Comparison of ENCODE assay signal across 11 cellular contexts in genomic region chr13:30153871-30154426, GRCh38.
DNase-seq lines count a peak whose midpoint lies in the region; ATAC-seq and TF ChIP-seq lines count a peak whose summit lies in the region.
"Had no signal": no experiment of that assay in that cellular context is flagged by ENCODE, and none has a peak within 500 bp of the region (broad histone marks: within the 10 kb centered on the region; RNA-seq: fewer than 3 reads in every experiment).

No MANE protein-coding gene starts in this region.

- H3K9ac ChIP-seq in colonic mucosa (ENCODE audit: low read depth in 2 of 2, low read length in 2 of 2), result no peak overlapping the region

- no peaks in the 10 kb centered on the region for H3K9me3 ChIP-seq in colonic mucosa

- peaks cover 5% of the 10 kb centered on the region for H3K36me3 Mint-ChIP-seq in central memory CD8-positive, alpha-beta T cell (ENCODE audit: insufficient read depth)
- no peaks in the 10 kb centered on the region for H3K36me3 Mint-ChIP-seq in naive B cell
- no peaks in the 10 kb centered on the region for H3K36me3 Mint-ChIP-seq in activated CD4-positive, alpha-beta T cell treated with anti-CD3 and anti-CD28 coated beads, Interleukin-2, amount 10 ng/mL, durations not matched to agents 24 days and 14 days (ENCODE audit: low read depth)
- no peaks in the 10 kb centered on the region for H3K36me3 Mint-ChIP-seq in glutamatergic neuron (ENCODE audit: unreplicated experiment)
- H3K36me3 Mint-ChIP-seq: CD4-positive, CD25-positive, alpha-beta regulatory T cell had no signal

- peaks cover 99% of the 10 kb centered on the region for H3K4me1 Mint-ChIP-seq in central memory CD8-positive, alpha-beta T cell
- H3K4me1 Mint-ChIP-seq in naive B cell (peaks cover 4 to 13% (median 4%) of the 10 kb centered on the region in 3 donors), glutamatergic neuron (ENCODE audit: low read depth, unreplicated experiment) (peaks cover 23% of the 10 kb centered on the region)
- H3K4me1 Mint-ChIP-seq in activated CD4-positive, alpha-beta T cell treated with anti-CD3 and anti-CD28 coated beads, Interleukin-2, amount 10 ng/mL, durations not matched to agents 24 days and 14 days, result peaks cover 62% of the 10 kb centered on the region

- no peaks in the 10 kb centered on the region for H3K9me3 Mint-ChIP-seq in central memory CD8-positive, alpha-beta T cell
- H3K9me3 Mint-ChIP-seq in naive B cell (peaks cover 0 to 2% (median 0%) of the 10 kb centered on the region in 7 donors), glutamatergic neuron (ENCODE audit: unreplicated experiment) (peaks cover 5% of the 10 kb centered on the region)
- no peaks in the 10 kb centered on the region for H3K9me3 Mint-ChIP-seq in activated CD4-positive, alpha-beta T cell treated with anti-CD3 and anti-CD28 coated beads, Interleukin-2, amount 10 ng/mL, durations not matched to agents 24 days and 14 days

- no peak overlapping the region for H3K27ac ChIP-seq in colonic mucosa

- intact Hi-C loops in activated CD4-positive, alpha-beta T cell treated with anti-CD3 and anti-CD28 coated beads, Interleukin-2, amount 10 ng/mL, durations not matched to agents 24 days and 14 days (cut with micrococcal nuclease), result no loop called here
- intact Hi-C loops in colonic mucosa (cut with DNase I), result no loop called here

- DNase-seq in AG20443 (ENCODE audit: low spot score) (peak; percentile 46), H7 (peak; percentile 81), naive B cell (no peak), OCI-M1 (lab: John Stamatoyannopoulos, UW) (no peak), glutamatergic neuron (no peak), colonic mucosa (no peak)
- no peak for DNase-seq in central memory CD8-positive, alpha-beta T cell (ENCODE audit: low spot score in 2 of 2)
- no peak for DNase-seq in activated CD4-positive, alpha-beta T cell treated with anti-CD3 and anti-CD28 coated beads, Interleukin-2, amount 10 ng/mL, durations not matched to agents 24 days and 14 days
- DNase-seq: CD4-positive, CD25-positive, alpha-beta regulatory T cell; NCI-H1048; stimulated activated CD4-positive, alpha-beta T cell treated with anti-CD3 and anti-CD28 coated beads, Interleukin-4, amount 100 ng/mL, for 4 hours had no signal

- no peak for ATAC-seq in central memory CD8-positive, alpha-beta T cell (replicated peaks; ENCODE audit: extremely low read depth, poor library complexity, severe bottlenecking)
- peak in 1 of 2 donors; percentile 47 for ATAC-seq in naive B cell (ENCODE audit: low read depth in 2 of 2)

- H3K4me1 ChIP-seq in colonic mucosa, result no peaks in the 10 kb centered on the region

- H3K27ac Mint-ChIP-seq in central memory CD8-positive, alpha-beta T cell (ENCODE audit: low read depth), result peak overlapping the region; percentile 92
- H3K27ac Mint-ChIP-seq in naive B cell (peak overlapping the region in 4 of 6 donors; percentile 40 to 70 (median 56)), glutamatergic neuron (ENCODE audit: unreplicated experiment) (no peak overlapping the region)
- no peak overlapping the region for H3K27ac Mint-ChIP-seq in activated CD4-positive, alpha-beta T cell treated with anti-CD3 and anti-CD28 coated beads, Interleukin-2, amount 10 ng/mL, durations not matched to agents 24 days and 14 days

- peak overlapping the region; percentile 65 for H3K4me3 Mint-ChIP-seq in central memory CD8-positive, alpha-beta T cell
- H3K4me3 Mint-ChIP-seq in naive B cell (peak overlapping the region in 1 of 8 donors; percentile 40), glutamatergic neuron (ENCODE audit: unreplicated experiment) (no peak overlapping the region)
- H3K4me3 Mint-ChIP-seq in activated CD4-positive, alpha-beta T cell treated with anti-CD3 and anti-CD28 coated beads, Interleukin-2, amount 10 ng/mL, durations not matched to agents 24 days and 14 days, result no peak overlapping the region

- H3K36me3 ChIP-seq in H7 (replicated peaks; ENCODE audit: control insufficient read depth, insufficient read depth, low read length), result no peaks in the 10 kb centered on the region
- no peaks in the 10 kb centered on the region for H3K36me3 ChIP-seq in colonic mucosa

- H3K27me3 ChIP-seq in H7 (ENCODE audit: control insufficient read depth, insufficient read depth, low read length), result no peaks in the 10 kb centered on the region
- no peaks in the 10 kb centered on the region for H3K27me3 ChIP-seq in colonic mucosa

- TF ChIP-seq CTCF in glutamatergic neuron (IDR thresholded peaks at IDR 0.05; ENCODE audit: partially characterized antibody, unreplicated experiment), result no peak
- TF ChIP-seq CTCF in colonic mucosa (IDR thresholded peaks at IDR 0.05), result no peak

- H3K4me3 ChIP-seq in H7 (ENCODE audit: insufficient read depth, low read depth, low read length), result no peak overlapping the region; the same call in 1 of the 2 replicates
- no peak overlapping the region for H3K4me3 ChIP-seq in colonic mucosa

- H3K27me3 Mint-ChIP-seq in central memory CD8-positive, alpha-beta T cell, result no peaks in the 10 kb centered on the region
- H3K27me3 Mint-ChIP-seq in naive B cell (peaks cover 0 to 19% (median 8%) of the 10 kb centered on the region in 3 donors), glutamatergic neuron (ENCODE audit: unreplicated experiment) (peaks cover 8% of the 10 kb centered on the region)
- no peaks in the 10 kb centered on the region for H3K27me3 Mint-ChIP-seq in activated CD4-positive, alpha-beta T cell treated with anti-CD3 and anti-CD28 coated beads, Interleukin-2, amount 10 ng/mL, durations not matched to agents 24 days and 14 days
- H3K27me3 Mint-ChIP-seq: CD4-positive, CD25-positive, alpha-beta regulatory T cell had no signal

Comparison
In these comparisons a context has a peak if more than half of its experiments do, and no peak if none do; other contexts are left out.
1. DNase-seq: peak in AG20443 (single experiment) and H7 (single experiment); none in central memory CD8-positive, alpha-beta T cell (0 of 2), naive B cell (single experiment), OCI-M1 (single experiment), activated CD4-positive, alpha-beta T cell treated with anti-CD3 and anti-CD28 coated beads, Interleukin-2, amount 10 ng/mL, durations not matched to agents 24 days and 14 days (single experiment), glutamatergic neuron (single experiment) and colonic mucosa (single experiment).
2. H3K27ac Mint-ChIP-seq: peak in central memory CD8-positive, alpha-beta T cell (single experiment) and naive B cell (4 of 6); none in activated CD4-positive, alpha-beta T cell treated with anti-CD3 and anti-CD28 coated beads, Interleukin-2, amount 10 ng/mL, durations not matched to agents 24 days and 14 days (single experiment) and glutamatergic neuron (single experiment).